Comparison of ENCODE assay signal across 11 cellular contexts in the genomic region with DNA sequence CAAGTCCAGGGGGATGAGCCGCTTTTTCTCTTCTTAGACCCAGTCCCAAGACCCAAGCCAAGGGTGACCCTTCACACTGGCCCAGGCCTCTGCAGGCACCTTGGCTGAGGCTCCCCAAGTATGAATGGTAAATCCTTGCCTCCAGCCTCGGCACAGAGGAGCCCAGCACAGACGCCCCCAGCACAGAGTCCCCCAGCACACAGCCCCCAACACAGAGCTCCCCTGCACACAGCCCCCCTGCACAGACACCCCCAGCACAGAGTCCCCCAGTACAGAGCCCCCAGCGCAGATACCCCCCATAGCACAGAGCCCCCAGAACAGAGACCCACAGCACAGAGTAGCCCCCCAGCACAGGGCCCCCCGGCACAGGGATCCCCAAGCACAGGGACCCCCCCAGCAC. TPM values are rescaled to one million over a fixed set of nuclear protein-coding genes. Genes with fewer than 3 reads are reported as not detected.
DNase-seq lines count a peak whose midpoint lies in the region; ATAC-seq, FAIRE-seq and TF ChIP-seq lines count a peak whose summit lies in the region.
"Had no signal": no experiment of that assay in that cellular context is flagged by ENCODE, and none has a peak within 500 bp of the region (broad histone marks: within the 10 kb centered on the region; RNA-seq: fewer than 3 reads in every experiment).

No MANE protein-coding gene starts in this region.

- ATAC-seq in GM23338 (no peak), HG03432 (IDR thresholded peaks at IDR 0.05; ENCODE audit: unreplicated experiment) (no peak), GM21723 (IDR thresholded peaks at IDR 0.05; ENCODE audit: unreplicated experiment) (no peak)
- no peak for ATAC-seq in natural killer cell treated with Interleukin-12 subunit alpha and Interleukin-12 subunit beta and Interleukin-15 and Interleukin-18, amount 100 ng/mL, for 72 hours
- ATAC-seq: upper lobe of right lung had no signal

- no peaks in the 10 kb centered on the region for H3K9me3 ChIP-seq in astrocyte (ENCODE audit: insufficient read depth, low read depth, low read length)
- H3K9me3 ChIP-seq: upper lobe of right lung had no signal

- H3K9ac ChIP-seq in astrocyte (ENCODE audit: low read length), result no peak overlapping the region

- H3K36me3 ChIP-seq in GM23338 (ENCODE audit: insufficient read depth) (no peaks in the 10 kb centered on the region), astrocyte (ENCODE audit: insufficient read depth, low read length) (no peaks in the 10 kb centered on the region)
- H3K36me3 ChIP-seq: upper lobe of right lung had no signal

- H3K9me2 ChIP-seq in GM23338 (ENCODE audit: insufficient read depth), result no peaks in the 10 kb centered on the region

- no peak for FAIRE-seq in astrocyte (lab: Jason Lieb, UNC)
- FAIRE-seq: TTC549 had no signal

- H2AFZ ChIP-seq in GM23338 (no peak overlapping the region), astrocyte (ENCODE audit: low read depth, low read length) (no peak overlapping the region)

- TF ChIP-seq CTCF in AG04449 (IDR thresholded peaks at IDR 0.05; ENCODE audit: insufficient read depth, low read length, missing control alignments), result no peak
- no peak for TF ChIP-seq CTCF in GM23338 (conservative IDR thresholded peaks at IDR 0.05; ENCODE audit: low read depth in 2 of 2)
- TF ChIP-seq CTCF in astrocyte (IDR thresholded peaks at IDR 0.05; ENCODE audit: insufficient read depth, low read depth, low read length), result no peak

- no peaks in the 10 kb centered on the region for H3K27me3 ChIP-seq in GM23338 (ENCODE audit: insufficient read depth)
- no peaks in the 10 kb centered on the region for H3K27me3 ChIP-seq in astrocyte (ENCODE audit: insufficient read depth, low read length)
- H3K27me3 ChIP-seq: upper lobe of right lung had no signal

- H3K36me3 Mint-ChIP-seq in GM23338 (ENCODE audit: low read depth) (no peaks in the 10 kb centered on the region), astrocyte (ENCODE audit: low read depth, unreplicated experiment) (no peaks in the 10 kb centered on the region)
- no peaks in the 10 kb centered on the region for H3K36me3 Mint-ChIP-seq in natural killer cell treated with Interleukin-12 subunit alpha and Interleukin-12 subunit beta and Interleukin-15 and Interleukin-18, amount 100 ng/mL, for 72 hours

- no peak overlapping the region; the same call in 1 of the 2 replicates for H3K4me2 ChIP-seq in GM23338
- H3K4me2 ChIP-seq in astrocyte (ENCODE audit: low read length), result no peak overlapping the region

- H3K4me1 Mint-ChIP-seq in GM23338 (peaks cover 23% of the 10 kb centered on the region), astrocyte (ENCODE audit: low read depth, unreplicated experiment) (no peaks in the 10 kb centered on the region)
- H3K4me1 Mint-ChIP-seq in natural killer cell treated with Interleukin-12 subunit alpha and Interleukin-12 subunit beta and Interleukin-15 and Interleukin-18, amount 100 ng/mL, for 72 hours (ENCODE audit: low read depth in 2 of 2), result peaks cover 10% of the 10 kb centered on the region in 2 donors

- peaks cover 17% of the 10 kb centered on the region; the same call in 1 of the 2 replicates for H3K79me2 ChIP-seq in GM23338 (replicated peaks; ENCODE audit: insufficient read depth)
- peaks cover 5% of the 10 kb centered on the region for H3K79me2 ChIP-seq in astrocyte (ENCODE audit: insufficient read depth, low read length)

- H3F3A ChIP-seq in GM23338 (replicated peaks; ENCODE audit: low read depth), result 0 out of 2 replicates have a peak, but pooled peaks cover 6% of the 10 kb centered on the region

- CTCF ChIA-PET in AG04449 (lab: Yijun Ruan, JAX), result no interaction called here

- peaks cover 4% of the 10 kb centered on the region; the same call in 2 of the 3 replicates for H3K9me3 Mint-ChIP-seq in GM23338
- no peaks in the 10 kb centered on the region for H3K9me3 Mint-ChIP-seq in astrocyte (ENCODE audit: unreplicated experiment)
- H3K9me3 Mint-ChIP-seq in natural killer cell treated with Interleukin-12 subunit alpha and Interleukin-12 subunit beta and Interleukin-15 and Interleukin-18, amount 100 ng/mL, for 72 hours, result no peaks in the 10 kb centered on the region

- H3K4me3 ChIP-seq in AG04449 (ENCODE audit: low read depth, low read length) (peak overlapping the region; percentile 84), GM23338 (no peak overlapping the region), astrocyte (ENCODE audit: insufficient read depth, low read depth, low read length) (no peak overlapping the region)

- H3K4me1 ChIP-seq in GM23338 (ENCODE audit: insufficient read depth), result peaks cover 24% of the 10 kb centered on the region
- peaks cover 8% of the 10 kb centered on the region for H3K4me1 ChIP-seq in astrocyte (ENCODE audit: insufficient read depth, low read length)

- peak overlapping the region; percentile 67 for H3K4me3 Mint-ChIP-seq in GM23338
- H3K4me3 Mint-ChIP-seq in astrocyte (ENCODE audit: unreplicated experiment), result peak overlapping the region; percentile 45
- H3K4me3 Mint-ChIP-seq in natural killer cell treated with Interleukin-12 subunit alpha and Interleukin-12 subunit beta and Interleukin-15 and Interleukin-18, amount 100 ng/mL, for 72 hours, result peak overlapping the region; percentile 56

- H3K27me3 Mint-ChIP-seq in GM23338 (ENCODE audit: insufficient read depth, low read depth, poor library complexity) (peaks cover 12% of the 10 kb centered on the region), astrocyte (ENCODE audit: low read depth, unreplicated experiment) (no peaks in the 10 kb centered on the region)
- no peaks in the 10 kb centered on the region for H3K27me3 Mint-ChIP-seq in natural killer cell treated with Interleukin-12 subunit alpha and Interleukin-12 subunit beta and Interleukin-15 and Interleukin-18, amount 100 ng/mL, for 72 hours

- no peaks in the 10 kb centered on the region; the same call in 1 of the 2 replicates for H4K20me1 ChIP-seq in GM23338 (replicated peaks; ENCODE audit: insufficient read depth)
- no peaks in the 10 kb centered on the region for H4K20me1 ChIP-seq in astrocyte (ENCODE audit: insufficient read depth, low read length)

- POLR2A ChIA-PET in AG04449 (lab: Yijun Ruan, JAX), result no interaction called here

- no peak overlapping the region for H3K27ac Mint-ChIP-seq in GM23338
- H3K27ac Mint-ChIP-seq in astrocyte (ENCODE audit: unreplicated experiment), result no peak overlapping the region
- H3K27ac Mint-ChIP-seq in natural killer cell treated with Interleukin-12 subunit alpha and Interleukin-12 subunit beta and Interleukin-15 and Interleukin-18, amount 100 ng/mL, for 72 hours, result no peak overlapping the region

- no peak for DNase-seq in AG04449 (ENCODE audit: low read depth, low spot score)
- DNase-seq in GM23338 (ENCODE audit: low spot score), result no peak
- no peak for DNase-seq in astrocyte (ENCODE audit: low read depth)
- no peak for DNase-seq in natural killer cell treated with Interleukin-12 subunit alpha and Interleukin-12 subunit beta and Interleukin-15 and Interleukin-18, amount 100 ng/mL, for 72 hours (ENCODE audit: low spot score)
- DNase-seq in iPS-NIHi11 (ENCODE audit: low spot score), result no peak
- DNase-seq in DMS53 (lab: John Stamatoyannopoulos, UW), result no peak
- DNase-seq: anterior cingulate cortex, upper lobe of right lung had no signal

- H3K27ac ChIP-seq in GM23338 (ENCODE audit: low read depth) (no peak overlapping the region), astrocyte (ENCODE audit: low read depth, low read length) (no peak overlapping the region)

TF ChIP-seq in GM23338, 12 proteins besides CTCF, POLR2A, EP300 and RAD21 (continues in another document):
- TF ChIP-seq POLR2AphosphoS5 (IDR thresholded peaks at IDR 0.05; ENCODE audit: low read depth), result no peak
- no peak for TF ChIP-seq ZNF114 (CRISPR knock-in tag; IDR thresholded peaks at IDR 0.05)
- TF ChIP-seq EZH2phosphoT487 (IDR thresholded peaks at IDR 0.05; ENCODE audit: unreplicated experiment), result no peak

RNA-seq across cellular contexts. Expression of a gene that starts 1.0 kb away (rescaled TPM):
- 53.2 and 64.3 TPM in 2 replicates for total RNA-seq in GM23338 (2014; rRNA removed; shearing (Covaris generic))
- 67.7 and 80.2 TPM in 2 replicates for polyA plus RNA-seq in GM23338 (2016; fragmentation: Nextera tagmentation; extraction: Ambion mirVana)
- total RNA-seq in astrocyte, result 20.9 and 23.7 TPM in 2 replicates
- 10 to 100 TPM; 29.5 to 57.7 TPM for total RNA-seq in natural killer cell treated with Interleukin-12 subunit alpha and Interleukin-12 subunit beta and Interleukin-15 and Interleukin-18, amount 100 ng/mL, for 72 hours

RNA-seq across cellular contexts. Expression of a gene that starts 4.5 kb away (rescaled TPM):
- 131 and 153 TPM in 2 replicates for total RNA-seq in GM23338 (2014; rRNA removed; shearing (Covaris generic))
- polyA plus RNA-seq in GM23338 (2016; fragmentation: Nextera tagmentation; extraction: Ambion mirVana), result 223 and 225 TPM in 2 replicates
- 56.4 and 59.6 TPM in 2 replicates for total RNA-seq in astrocyte
- 100 to 1,000 TPM in 1 of 2 donors, 10 to 100 TPM in 1; 93.7 to 115 TPM for total RNA-seq in natural killer cell treated with Interleukin-12 subunit alpha and Interleukin-12 subunit beta and Interleukin-15 and Interleukin-18, amount 100 ng/mL, for 72 hours

RNA-seq across cellular contexts. Expression of a gene that starts 8.6 kb away (rescaled TPM):
- 42.2 and 44.4 TPM in 2 replicates for total RNA-seq in GM23338 (2014; rRNA removed; shearing (Covaris generic))
- polyA plus RNA-seq in GM23338 (2016; fragmentation: Nextera tagmentation; extraction: Ambion mirVana), result 25.9 and 26.3 TPM in 2 replicates
- 16.1 and 21.2 TPM in 2 replicates for total RNA-seq in astrocyte
- total RNA-seq in natural killer cell treated with Interleukin-12 subunit alpha and Interleukin-12 subunit beta and Interleukin-15 and Interleukin-18, amount 100 ng/mL, for 72 hours, result 100 to 1,000 TPM in 1 of 2 donors, 10 to 100 TPM in 1; 49.7 to 130 TPM

RNA-seq across cellular contexts. Expression of a gene that starts 9.8 kb away (rescaled TPM):
- total RNA-seq in GM23338 (2014; rRNA removed; shearing (Covaris generic)), result 6.8 and 11.2 TPM in 2 replicates
- 3.5 and 4.0 TPM in 2 replicates for polyA plus RNA-seq in GM23338 (2016; fragmentation: Nextera tagmentation; extraction: Ambion mirVana)
- 0.43 and 0.89 TPM in 2 replicates for total RNA-seq in astrocyte
- 1 to 10 TPM in 1 of 2 donors, under 1 TPM in 1; 0.75 to 1.1 TPM for total RNA-seq in natural killer cell treated with Interleukin-12 subunit alpha and Interleukin-12 subunit beta and Interleukin-15 and Interleukin-18, amount 100 ng/mL, for 72 hours

RNA-seq across cellular contexts. Expression of a gene that starts 27.3 kb away (rescaled TPM):
- 93.8 and 129 TPM in 2 replicates for total RNA-seq in GM23338 (2014; rRNA removed; shearing (Covaris generic))
- 159 and 163 TPM in 2 replicates for polyA plus RNA-seq in GM23338 (2016; fragmentation: Nextera tagmentation; extraction: Ambion mirVana)
- 87.3 and 93.2 TPM in 2 replicates for total RNA-seq in astrocyte
- 100 to 1,000 TPM; 171 to 259 TPM for total RNA-seq in natural killer cell treated with Interleukin-12 subunit alpha and Interleukin-12 subunit beta and Interleukin-15 and Interleukin-18, amount 100 ng/mL, for 72 hours
